In genomic region chr21:39327727-39328126, GRCh38 we compare ENCODE assay signal across 24 cellular contexts.
"Had no signal": no experiment of that assay in that cellular context is flagged by ENCODE, and none has a peak within 500 bp of the region (broad histone marks: within the 10 kb centered on the region; RNA-seq: fewer than 3 reads in every experiment).

No MANE protein-coding gene starts in this region.

- H3K36me3 ChIP-seq: esophagus squamous epithelium, gastrocnemius medialis, heart right ventricle, left lung, lower lobe of right lung had no signal

- H3K27ac ChIP-seq: coronary artery, dorsolateral prefrontal cortex, epithelial cell of prostate, esophagus squamous epithelium, gastrocnemius medialis, heart right ventricle, left lung, lower lobe of right lung had no signal

- ATAC-seq: effector memory CD8-positive, alpha-beta T cell; esophagus mucosa; gastrocnemius medialis; heart right ventricle; left cardiac atrium; left lung; left ventricle myocardium superior; lower lobe of right lung; mucosa of descending colon; naive thymus-derived CD8-positive, alpha-beta T cell had no signal

- H3K4me1 ChIP-seq: esophagus squamous epithelium, gastrocnemius medialis, left lung, lower lobe of right lung had no signal

- DNase-seq: dermis blood vessel endothelial cell; dorsolateral prefrontal cortex; effector CD4-positive, alpha-beta T cell; effector memory CD8-positive, alpha-beta T cell; endodermal cell; erythroblast; esophagus squamous epithelium; foreskin fibroblast; foreskin melanocyte; gastrocnemius medialis; glutamatergic neuron; heart right ventricle; hippocampal formation; left cardiac atrium; left lung; left ventricle myocardium superior; lower lobe of right lung; mesenchymal stem cell; mucosa of descending colon; naive B cell; naive thymus-derived CD8-positive, alpha-beta T cell had no signal

- H3K4me3 ChIP-seq: coronary artery, dorsolateral prefrontal cortex, esophagus squamous epithelium, gastrocnemius medialis, heart right ventricle, left lung, lower lobe of right lung, mucosa of descending colon had no signal

- H3K27me3 ChIP-seq: dorsolateral prefrontal cortex, esophagus squamous epithelium, gastrocnemius medialis, heart right ventricle, left lung had no signal

- H3K9me3 ChIP-seq: esophagus squamous epithelium, gastrocnemius medialis, heart right ventricle, left lung, lower lobe of right lung, mucosa of descending colon had no signal
